ENCODE assay signal across 19 cellular contexts in genomic region chr1:64131155-64131554, GRCh38.
"Had no signal": no experiment of that assay in that cellular context is flagged by ENCODE, and none has a peak within 500 bp of the region (broad histone marks: within the 10 kb centered on the region; RNA-seq: fewer than 3 reads in every experiment).

No MANE protein-coding gene starts in this region.

- H3K9me3 Mint-ChIP-seq: dendritic cell treated with granulocyte-macrophage colony-stimulating factor and Interleukin-4, amounts not matched to agents 40 ng/mL and 50 ng/mL, for 4 days; immature natural killer cell; naive B cell; nephron; type B pancreatic cell had no signal

- ATAC-seq: left lung had no signal

- H3K27me3 Mint-ChIP-seq: naive B cell had no signal

- H3K27ac ChIP-seq: left lung, neutrophil had no signal

- H3K4me1 Mint-ChIP-seq: immature natural killer cell, naive B cell had no signal

- H3K9me3 ChIP-seq: left lung, neutrophil had no signal

- H3K27me3 ChIP-seq: left lung had no signal

- FAIRE-seq: colon, keratinocyte, urothelium cell line had no signal

- H3K4me3 ChIP-seq: left lung, lung, smooth muscle cell had no signal

- DNase-seq: foreskin melanocyte; head of caudate nucleus; hypothalamus; immature natural killer cell; left lung; mesendoderm; naive B cell; posterior cingulate gyrus; stimulated activated CD4-positive, alpha-beta T cell treated with anti-CD3 and anti-CD28 coated beads, Interleukin-2, amount 100 ng/mL, for 48 hours; stimulated activated naive CD4-positive, alpha-beta T cell treated with Interleukin-2 at 50 U/mL for 16 hours had no signal

- H3K27ac Mint-ChIP-seq: dendritic cell treated with granulocyte-macrophage colony-stimulating factor and Interleukin-4, amounts not matched to agents 40 ng/mL and 50 ng/mL, for 4 days; immature natural killer cell; naive B cell; type B pancreatic cell had no signal

- H3K36me3 ChIP-seq: left lung, neutrophil had no signal

- H3K4me2 ChIP-seq: smooth muscle cell had no signal

- H3K36me3 Mint-ChIP-seq: immature natural killer cell, naive B cell had no signal

- H3K4me3 Mint-ChIP-seq: dendritic cell treated with granulocyte-macrophage colony-stimulating factor and Interleukin-4, amounts not matched to agents 40 ng/mL and 50 ng/mL, for 4 days; immature natural killer cell; naive B cell; nephron; type B pancreatic cell had no signal
